1 cellular context compared by ENCODE assay signal in genomic region chr7:156783864-156784263, GRCh38.
TF ChIP-seq lines count a peak whose summit lies in the region.

No MANE protein-coding gene starts in this region.

TF ChIP-seq in K562, 482 proteins besides CTCF, POLR2A, EP300 and RAD21 (continued from another document):
- TF ChIP-seq, protein P1, sequence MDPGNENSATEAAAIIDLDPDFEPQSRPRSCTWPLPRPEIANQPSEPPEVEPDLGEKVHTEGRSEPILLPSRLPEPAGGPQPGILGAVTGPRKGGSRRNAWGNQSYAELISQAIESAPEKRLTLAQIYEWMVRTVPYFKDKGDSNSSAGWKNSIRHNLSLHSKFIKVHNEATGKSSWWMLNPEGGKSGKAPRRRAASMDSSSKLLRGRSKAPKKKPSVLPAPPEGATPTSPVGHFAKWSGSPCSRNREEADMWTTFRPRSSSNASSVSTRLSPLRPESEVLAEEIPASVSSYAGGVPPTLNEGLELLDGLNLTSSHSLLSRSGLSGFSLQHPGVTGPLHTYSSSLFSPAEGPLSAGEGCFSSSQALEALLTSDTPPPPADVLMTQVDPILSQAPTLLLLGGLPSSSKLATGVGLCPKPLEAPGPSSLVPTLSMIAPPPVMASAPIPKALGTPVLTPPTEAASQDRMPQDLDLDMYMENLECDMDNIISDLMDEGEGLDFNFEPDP (CRISPR knock-in tag; IDR thresholded peaks at IDR 0.05): no peak
- TF ChIP-seq C11orf30 (IDR thresholded peaks at IDR 0.05; ENCODE audit: low read depth) (peak; percentile 63), RHOXF2B (CRISPR knock-in tag; conservative IDR thresholded peaks at IDR 0.05) (no peak), TCF15 (CRISPR knock-in tag; IDR thresholded peaks at IDR 0.05) (no peak), NFE2L1 (tag; IDR thresholded peaks at IDR 0.05; ENCODE audit: borderline replicate concordance, low read depth) (peak; percentile 57), NFE2 (IDR thresholded peaks at IDR 0.05; ENCODE audit: low read depth) (peak; percentile 73), ELK3 (CRISPR knock-in tag; IDR thresholded peaks at IDR 0.05) (no peak), ZNF316 (IDR thresholded peaks at IDR 0.05) (peak; percentile 87), MAFK (IDR thresholded peaks at IDR 0.05; ENCODE audit: low read length) (peak; percentile 51; the same call in 1 of the 2 replicates), MAFF (IDR thresholded peaks at IDR 0.05; ENCODE audit: low read length) (peak; percentile 55; the same call in 1 of the 2 replicates)
